In genomic region chr12:6547987-6548386, GRCh38 we compare ENCODE assay signal across 12 cellular contexts. TPM values are rescaled to one million over a fixed set of nuclear protein-coding genes. Genes with fewer than 3 reads are reported as not detected.
A peak's percentile ranks its signal among the peaks of the same experiment; 100 is the strongest.
DNase-seq lines count a peak whose midpoint lies in the region; ATAC-seq and TF ChIP-seq lines count a peak whose summit lies in the region.
"Had no signal": no experiment of that assay in that cellular context is flagged by ENCODE, and none has a peak within 500 bp of the region (broad histone marks: within the 10 kb centered on the region; RNA-seq: fewer than 3 reads in every experiment).

No MANE protein-coding gene starts in this region.

- peak overlapping the region; percentile 69 for H3K4me3 ChIP-seq in GM23248
- H3K4me3 ChIP-seq in ascending aorta = no peak overlapping the region
- H3K4me3 ChIP-seq in spleen = no peak overlapping the region

- H3K4me1 ChIP-seq in GM23248 (ENCODE audit: insufficient read depth) (peaks cover 62% of the 10 kb centered on the region), ascending aorta (peaks cover 15 to 36% of the 10 kb centered on the region in 2 donors), spleen (peaks cover 34 to 65% (median 58%) of the 10 kb centered on the region in 6 donors)

- intact Hi-C loops in ascending aorta (cut with DNase I) (no loop called here), left ventricle myocardium superior (cut with micrococcal nuclease) (no loop called here), spleen (cut with DNase I; ENCODE audit: low total_unique reads) (loop anchor here (10.0 kb wide), 1 partner anchor 213 kb away; no protein-coding TSS in a partner anchor)

- no peaks in the 10 kb centered on the region for H4K20me1 ChIP-seq in GM23248 (ENCODE audit: insufficient read depth)

- peak overlapping the region; percentile 82 for H3K4me2 ChIP-seq in GM23248 (ENCODE audit: unreplicated experiment)

- TF ChIP-seq POLR2A in spleen (IDR thresholded peaks at IDR 0.05) = no peak

- in situ Hi-C loops in GM23248 (cut with MboI) = no loop called here

- H3K36me3 ChIP-seq in GM23248 (ENCODE audit: low read depth) (peaks cover 5% of the 10 kb centered on the region; the same call in 1 of the 2 replicates), ascending aorta (peaks cover 47 to 58% of the 10 kb centered on the region in 2 donors), spleen (peaks cover 0 to 99% (median 55%) of the 10 kb centered on the region in 6 donors)

- no peak for TF ChIP-seq CTCF in ascending aorta (IDR thresholded peaks at IDR 0.05)
- no peak for TF ChIP-seq CTCF in spleen (IDR thresholded peaks at IDR 0.05 in 8 of 11, conservative IDR thresholded peaks at IDR 0.05 in 3 of 11)

- ATAC-seq in left ventricle myocardium superior = no peak
- ATAC-seq in GM21576 (IDR thresholded peaks at IDR 0.05; ENCODE audit: unreplicated experiment) = no peak

- DNase-seq in GM23248 (peak; percentile 87), ascending aorta (ENCODE audit: low spot score in 2 of 2) (peak in 1 of 2 donors; percentile 66), left ventricle myocardium superior (peak; percentile 53), spleen (no peak), NCI-H1048 (lab: John Stamatoyannopoulos, UW) (no peak), putamen (ENCODE audit: low spot score) (no peak)
- no peak for DNase-seq in stimulated activated CD4-positive, alpha-beta T cell treated with anti-CD3 and anti-CD28 coated beads, Interleukin-2, amount 100 ng/mL, for 48 hours
- DNase-seq: central memory CD4-positive, alpha-beta T cell; GDM1; NCI-H1105; RPMI8226 had no signal

- H3K9ac ChIP-seq in GM23248 = peak overlapping the region; percentile 78

- 19 to 21% methylated on average over 9 of the region's 9 CpGs for WGBS in GM23248 (ENCODE audit: low coverage in 1 of 2, low lambda C conversion rate in 2 of 2, missing lambda C conversion rate in 2 of 2), 2 experiments
- WGBS in spleen, 5 donors = 68 to 80% (median 74%) methylated on average over 9 of the region's 9 CpGs

- H3K27ac ChIP-seq in GM23248 (peak overlapping the region; percentile 96), ascending aorta (peak overlapping the region; percentile 38 to 65), spleen (peak overlapping the region in 7 of 8 donors; percentile 63 to 92 (median 82))

- H3K27me3 ChIP-seq in GM23248 (replicated peaks; ENCODE audit: insufficient read depth) (no peaks in the 10 kb centered on the region), ascending aorta (no peaks in the 10 kb centered on the region), spleen (replicated peaks in 1 of 7) (no peaks in the 10 kb centered on the region)

- peaks cover 83% of the 10 kb centered on the region for H3K79me2 ChIP-seq in GM23248 (ENCODE audit: insufficient read depth)

- H3F3A ChIP-seq in GM23248 (ENCODE audit: insufficient read depth) = peaks cover 50% of the 10 kb centered on the region

- H3K9me3 ChIP-seq in GM23248 (ENCODE audit: low read depth) (no peaks in the 10 kb centered on the region), ascending aorta (no peaks in the 10 kb centered on the region), spleen (no peaks in the 10 kb centered on the region)

- no peaks in the 10 kb centered on the region for H3K9me2 ChIP-seq in GM23248 (ENCODE audit: insufficient read depth)

- H2AFZ ChIP-seq in GM23248 = no peak overlapping the region

RNA-seq across cellular contexts. Expression of gene IFFO1, which starts 7.9 kb away (rescaled TPM):
- total RNA-seq in GM23248 (2014; rRNA removed; shearing (Covaris generic)) = 18.0 and 19.7 TPM in 2 replicates
- polyA plus RNA-seq in GM23248 (2016; fragmentation: Nextera tagmentation; extraction: Ambion mirVana) (14.5 and 19.2 TPM in 2 replicates), spleen (10 to 100 TPM; 27.8 to 78.3 (median 63.2) TPM)
- total RNA-seq in ascending aorta (35.0 TPM), left ventricle myocardium superior (14.9 TPM), spleen (10 to 100 TPM; 32.2 to 51.2 (median 39.7) TPM)

RNA-seq across cellular contexts. Expression of gene GAPDH, which starts 13.7 kb away (rescaled TPM):
- 6,196 and 7,726 TPM in 2 replicates for total RNA-seq in GM23248 (2014; rRNA removed; shearing (Covaris generic))
- polyA plus RNA-seq in GM23248 (2016; fragmentation: Nextera tagmentation; extraction: Ambion mirVana) (7,868 and 8,138 TPM in 2 replicates), spleen (1,000 to 10,000 TPM; 1,133 to 1,680 (median 1,180) TPM)
- total RNA-seq in ascending aorta (3,445 TPM), left ventricle myocardium superior (4,526 TPM), spleen (1,000 to 10,000 TPM in 5 of 7 donors, 100 to 1,000 TPM in 2; 998 to 1,580 (median 1,404) TPM)

RNA-seq across cellular contexts. Expression of gene NOP2, which starts 20.1 kb away (rescaled TPM):
- 44.3 TPM in 2 replicates for total RNA-seq in GM23248 (2014; rRNA removed; shearing (Covaris generic))
- polyA plus RNA-seq in GM23248 (2016; fragmentation: Nextera tagmentation; extraction: Ambion mirVana) = 27.0 and 31.8 TPM in 2 replicates
- total RNA-seq in ascending aorta = 77.4 TPM
- 16.1 TPM for total RNA-seq in left ventricle myocardium superior
- 10 to 100 TPM; 37.0 to 58.7 (median 47.5) TPM for total RNA-seq in spleen
- polyA plus RNA-seq in spleen = 10 to 100 TPM; 25.8 to 40.7 (median 37.6) TPM

RNA-seq across cellular contexts. Expression of gene NCAPD2, which starts 54.1 kb away (rescaled TPM):
- 26.3 and 46.8 TPM in 2 replicates for total RNA-seq in GM23248 (2014; rRNA removed; shearing (Covaris generic))
- polyA plus RNA-seq in GM23248 (2016; fragmentation: Nextera tagmentation; extraction: Ambion mirVana) (15.5 and 17.6 TPM in 2 replicates), spleen (10 to 100 TPM; 12.0 to 14.1 (median 14.0) TPM)
- total RNA-seq in ascending aorta (11.7 TPM), left ventricle myocardium superior (13.1 TPM), spleen (10 to 100 TPM; 29.9 to 49.2 (median 39.6) TPM)

RNA-seq across cellular contexts. Expression of gene MRPL51, which starts 54.9 kb away (rescaled TPM):
- 29.8 and 68.3 TPM in 2 replicates for total RNA-seq in GM23248 (2014; rRNA removed; shearing (Covaris generic))
- polyA plus RNA-seq in GM23248 (2016; fragmentation: Nextera tagmentation; extraction: Ambion mirVana) (286 and 301 TPM in 2 replicates), spleen (100 to 1,000 TPM in 2 of 3 donors, 10 to 100 TPM in 1; 73.4 to 137 (median 109) TPM)
- total RNA-seq in ascending aorta (112 TPM), left ventricle myocardium superior (275 TPM), spleen (10 to 100 TPM; 34.0 to 94.0 (median 89.3) TPM)

Comparison
In these comparisons a context has a peak if more than half of its experiments do, and no peak if none do; other contexts are left out.
1. DNase-seq: peak in GM23248 (single experiment) and left ventricle myocardium superior (single experiment); none in spleen (single experiment), NCI-H1048 (single experiment), putamen (single experiment) and stimulated activated CD4-positive, alpha-beta T cell treated with anti-CD3 and anti-CD28 coated beads, Interleukin-2, amount 100 ng/mL, for 48 hours (0 of 2).
2. Peak in every context shown above with its lines, with median percentiles within 50 percentile points of each other: H3K27ac ChIP-seq.